32 cellular contexts compared by ENCODE assay signal in genomic region chr3:99799420-99799819, GRCh38.
"Had no signal": no experiment of that assay in that cellular context is flagged by ENCODE, and none has a peak within 500 bp of the region (broad histone marks: within the 10 kb centered on the region; RNA-seq: fewer than 3 reads in every experiment).

No MANE protein-coding gene starts in this region.

- ATAC-seq: naive thymus-derived CD8-positive, alpha-beta T cell; natural killer cell treated with Interleukin-12 subunit alpha and Interleukin-12 subunit beta and Interleukin-15 and Interleukin-18, amount 100 ng/mL, for 72 hours; psoas muscle; right cardiac atrium; sciatic nerve; stimulated activated effector memory CD8-positive, alpha-beta T cell treated with anti-CD3 and anti-CD28 coated beads, Interleukin-12 subunit alpha, Interleukin-12 subunit beta, amount 100 ng/mL, for 72 hours; stimulated activated naive B cell treated with anti-CD40 and anti-IgM and Interleukin-4, amounts not matched to agents 10 μg/mL and 1 μg/mL and 100 μg/mL, for 72 hours; stimulated activated naive CD8-positive, alpha-beta T cell treated with anti-CD3 and anti-CD28 coated beads, Interleukin-15, amount 100 ng/mL, for 72 hours had no signal

- H3K79me2 ChIP-seq: parathyroid adenoma had no signal

- H3K36me3 ChIP-seq: neutrophil, ovary, spleen, suprapubic skin, vagina had no signal

- H3K4me1 ChIP-seq: parathyroid adenoma, psoas muscle, spleen, suprapubic skin, testis, tibial artery, upper lobe of left lung, vagina had no signal

- H3K4me2 ChIP-seq: smooth muscle cell had no signal

- H3K27ac Mint-ChIP-seq: naive B cell; naive thymus-derived CD8-positive, alpha-beta T cell; natural killer cell treated with Interleukin-12 subunit alpha and Interleukin-12 subunit beta and Interleukin-15 and Interleukin-18, amount 100 ng/mL, for 72 hours; nephron progenitor cell; progenitor cell of endocrine pancreas; stimulated activated effector memory CD8-positive, alpha-beta T cell treated with anti-CD3 and anti-CD28 coated beads, Interleukin-12 subunit alpha, Interleukin-12 subunit beta, amount 100 ng/mL, for 72 hours; stimulated activated naive B cell treated with anti-CD40 and anti-IgM and Interleukin-4, amounts not matched to agents 10 μg/mL and 1 μg/mL and 100 μg/mL, for 72 hours; stimulated activated naive CD8-positive, alpha-beta T cell treated with anti-CD3 and anti-CD28 coated beads, Interleukin-15, amount 100 ng/mL, for 72 hours had no signal

- H3K27ac ChIP-seq: neutrophil, ovary, parathyroid adenoma, psoas muscle, skin epidermis, spleen, suprapubic skin, testis, tibial artery, upper lobe of left lung, vagina had no signal

- H3K36me3 Mint-ChIP-seq: natural killer cell treated with Interleukin-12 subunit alpha and Interleukin-12 subunit beta and Interleukin-15 and Interleukin-18, amount 100 ng/mL, for 72 hours; stimulated activated effector memory CD8-positive, alpha-beta T cell treated with anti-CD3 and anti-CD28 coated beads, Interleukin-12 subunit alpha, Interleukin-12 subunit beta, amount 100 ng/mL, for 72 hours had no signal

- DNase-seq: naive B cell; naive thymus-derived CD8-positive, alpha-beta T cell; nephron progenitor cell; nucleus accumbens; ovary; posterior cingulate gyrus; psoas muscle; right cardiac atrium; spleen; stimulated activated CD4-positive, alpha-beta T cell treated with anti-CD3 and anti-CD28 coated beads, Interleukin-12 subunit alpha, Interleukin-12 subunit beta, amount 100 ng/mL, for 4 hours; stimulated activated CD4-positive, alpha-beta T cell treated with anti-CD3 and anti-CD28 coated beads, Interleukin-1b, Interleukin-23, amount 100 ng/mL, for 48 hours; stimulated activated CD4-positive, alpha-beta T cell treated with anti-CD3 and anti-CD28 coated beads, Interleukin-4, amount 100 ng/mL, for 1 hour; stimulated activated naive B cell treated with anti-CD40 and anti-IgM and Interleukin-4, amounts not matched to agents 10 μg/mL and 1 μg/mL and 100 μg/mL, for 72 hours; stimulated activated naive CD4-positive, alpha-beta T cell treated with Interleukin-2 at 50 U/mL for 16 hours; stimulated activated naive CD8-positive, alpha-beta T cell treated with anti-CD3 and anti-CD28 coated beads, Interleukin-15, amount 100 ng/mL, for 72 hours; substantia nigra; testis; tibial artery; trophoblast cell; upper lobe of left lung had no signal

- H3K27me3 ChIP-seq: neutrophil, ovary, spleen, suprapubic skin, testis, tibial artery, upper lobe of left lung, vagina had no signal

- H3K4me3 ChIP-seq: ovary, psoas muscle, skin epidermis, smooth muscle cell, spleen, suprapubic skin, testis, tibial artery, upper lobe of left lung, vagina had no signal

- H3K4me1 Mint-ChIP-seq: naive B cell; naive thymus-derived CD8-positive, alpha-beta T cell; nephron progenitor cell; neural crest cell; stimulated activated effector memory CD8-positive, alpha-beta T cell treated with anti-CD3 and anti-CD28 coated beads, Interleukin-12 subunit alpha, Interleukin-12 subunit beta, amount 100 ng/mL, for 72 hours; stimulated activated naive B cell treated with anti-CD40 and anti-IgM and Interleukin-4, amounts not matched to agents 10 μg/mL and 1 μg/mL and 100 μg/mL, for 72 hours; stimulated activated naive CD8-positive, alpha-beta T cell treated with anti-CD3 and anti-CD28 coated beads, Interleukin-15, amount 100 ng/mL, for 72 hours had no signal

- H3K9me3 Mint-ChIP-seq: natural killer cell treated with Interleukin-12 subunit alpha and Interleukin-12 subunit beta and Interleukin-15 and Interleukin-18, amount 100 ng/mL, for 72 hours; stimulated activated effector memory CD8-positive, alpha-beta T cell treated with anti-CD3 and anti-CD28 coated beads, Interleukin-12 subunit alpha, Interleukin-12 subunit beta, amount 100 ng/mL, for 72 hours had no signal

- H3K4me3 Mint-ChIP-seq: naive B cell; naive thymus-derived CD8-positive, alpha-beta T cell; natural killer cell treated with Interleukin-12 subunit alpha and Interleukin-12 subunit beta and Interleukin-15 and Interleukin-18, amount 100 ng/mL, for 72 hours; nephron progenitor cell; neural crest cell; stimulated activated effector memory CD8-positive, alpha-beta T cell treated with anti-CD3 and anti-CD28 coated beads, Interleukin-12 subunit alpha, Interleukin-12 subunit beta, amount 100 ng/mL, for 72 hours; stimulated activated naive B cell treated with anti-CD40 and anti-IgM and Interleukin-4, amounts not matched to agents 10 μg/mL and 1 μg/mL and 100 μg/mL, for 72 hours; stimulated activated naive CD8-positive, alpha-beta T cell treated with anti-CD3 and anti-CD28 coated beads, Interleukin-15, amount 100 ng/mL, for 72 hours had no signal

- FAIRE-seq: urothelium cell line had no signal

- H2AFZ ChIP-seq: parathyroid adenoma had no signal

- H3K9ac ChIP-seq: parathyroid adenoma had no signal

- H3K27me3 Mint-ChIP-seq: naive B cell; progenitor cell of endocrine pancreas; stimulated activated naive CD8-positive, alpha-beta T cell treated with anti-CD3 and anti-CD28 coated beads, Interleukin-15, amount 100 ng/mL, for 72 hours had no signal

- H3K9me3 ChIP-seq: neutrophil, ovary, psoas muscle, testis, vagina had no signal
